In the genomic region with DNA sequence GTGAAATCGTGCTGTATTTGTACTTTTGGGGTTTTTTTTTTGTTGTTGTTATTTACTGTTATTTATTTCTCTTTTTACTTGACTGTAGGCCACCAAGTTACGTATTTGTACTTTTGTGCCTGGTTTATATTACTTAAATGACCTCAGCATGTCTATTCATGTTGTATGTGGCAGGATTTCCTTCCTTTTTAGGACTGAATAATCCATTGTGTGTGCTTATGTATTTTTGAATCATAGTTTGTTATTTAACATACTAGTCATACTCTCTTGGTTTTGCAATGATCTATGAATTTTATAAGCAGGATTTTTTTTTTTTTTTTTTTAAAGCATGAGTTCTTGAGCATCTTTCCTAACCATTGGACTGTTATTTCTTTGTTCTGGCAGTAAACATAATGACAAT, we compare ENCODE assay signal across 1 cellular context.
TF ChIP-seq lines count a peak whose summit lies in the region.

No MANE protein-coding gene starts in this region.

TF ChIP-seq in endothelial cell of umbilical vein, 7 proteins besides CTCF, POLR2A, EP300 and RAD21:
- TF ChIP-seq JUN (IDR thresholded peaks at IDR 0.05; ENCODE audit: borderline replicate concordance, insufficient read depth, insufficient read length, low read depth) (peak; percentile 49), GATA2 (IDR thresholded peaks at IDR 0.05; ENCODE audit: insufficient read depth, insufficient read length, low read depth, low read length) (no peak)
